ENCODE assay signal across 21 cellular contexts in the genomic region with DNA sequence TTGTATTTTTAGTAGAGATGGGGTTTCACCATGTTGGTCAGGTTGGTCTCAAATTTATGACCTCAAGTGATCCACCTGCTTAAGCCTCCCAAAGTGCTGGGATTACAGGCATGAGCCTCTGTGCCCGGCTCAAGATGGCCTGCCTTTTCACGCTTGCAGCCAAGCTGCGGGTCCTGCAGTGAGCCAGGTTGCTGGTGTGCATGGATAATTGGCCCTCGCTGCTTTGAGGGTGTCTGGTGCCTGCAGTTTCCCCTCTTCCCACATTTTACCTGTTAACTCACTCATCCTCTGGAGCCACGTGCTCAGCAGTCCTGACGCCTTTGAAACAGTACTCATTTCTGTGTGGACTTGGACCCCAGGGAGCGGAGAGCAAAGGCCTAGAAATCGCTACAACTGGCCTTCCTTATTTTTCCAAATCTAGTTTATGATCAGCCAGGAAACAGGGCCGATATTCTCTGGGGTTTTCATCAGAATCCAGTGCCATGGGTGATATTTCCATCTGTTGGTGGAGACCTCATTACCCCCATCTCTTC. TPM values are rescaled to one million over a fixed set of nuclear protein-coding genes. Genes with fewer than 3 reads are reported as not detected.
DNase-seq lines count a peak whose midpoint lies in the region; ATAC-seq and TF ChIP-seq lines count a peak whose summit lies in the region.
"Had no signal": no experiment of that assay in that cellular context is flagged by ENCODE, and none has a peak within 500 bp of the region (broad histone marks: within the 10 kb centered on the region; RNA-seq: fewer than 3 reads in every experiment).

No MANE protein-coding gene starts in this region.

- no peak for TF ChIP-seq POLR2A in vagina (IDR thresholded peaks at IDR 0.05)

- TF ChIP-seq CTCF in vagina (IDR thresholded peaks at IDR 0.05) (no peak), osteocyte (IDR thresholded peaks at IDR 0.05) (no peak)

- no peak for DNase-seq in stimulated activated naive CD8-positive, alpha-beta T cell treated with anti-CD3 and anti-CD28 coated beads, Interleukin-15, Interleukin-2, amounts not matched to agents 100 U/mL and 50 U/mL, for 24 hours
- DNase-seq in activated CD8-positive, alpha-beta T cell treated with anti-CD3 and anti-CD28 coated beads, Interleukin-2, amount 10 ng/mL, durations not matched to agents 7 days and 5 days = no peak
- DNase-seq in naive thymus-derived CD4-positive, alpha-beta T cell = no peak
- DNase-seq in vagina (ENCODE audit: extremely low spot score in 2 of 2) = peak in 1 of 2 donors; percentile 49
- DNase-seq in stimulated activated CD4-positive, alpha-beta T cell treated with anti-CD3 and anti-CD28 coated beads, Interleukin-2, amount 100 ng/mL, for 24 hours = no peak
- DNase-seq in osteocyte (ENCODE audit: extremely low spot score, unreplicated experiment) = no peak
- DNase-seq: activated CD4-positive, alpha-beta memory T cell treated with anti-CD3 and anti-CD28 coated beads, Interleukin-2, amount 10 ng/mL, durations not matched to agents 7 days and 5 days; AML-193; amniotic stem cell; caudate nucleus; MV-4-11; NCI-H187 treated with DMSO at 0.1 percent for 48 hours; NCI-H345; stimulated activated naive B cell treated with anti-CD40 and anti-IgM and Interleukin-4, amounts not matched to agents 10 μg/mL and 1 μg/mL and 100 μg/mL, for 72 hours; SW 1271; trophoblast cell had no signal

- H3K4me1 Mint-ChIP-seq in stimulated activated naive CD8-positive, alpha-beta T cell treated with anti-CD3 and anti-CD28 coated beads, Interleukin-15, Interleukin-2, amounts not matched to agents 100 ng/mL and 50 ng/mL, for 24 hours (ENCODE audit: low read depth) = peaks cover 46% of the 10 kb centered on the region
- peaks cover 47% of the 10 kb centered on the region for H3K4me1 Mint-ChIP-seq in activated CD8-positive, alpha-beta T cell treated with anti-CD3 and anti-CD28 coated beads, Interleukin-2, amount 10 ng/mL, durations not matched to agents 7 days and 5 days (ENCODE audit: low read depth)
- H3K4me1 Mint-ChIP-seq in naive thymus-derived CD4-positive, alpha-beta T cell = peaks cover 29 to 72% (median 52%) of the 10 kb centered on the region in 7 donors
- H3K4me1 Mint-ChIP-seq in osteocyte (ENCODE audit: unreplicated experiment) = peaks cover 24% of the 10 kb centered on the region

- intact Hi-C loops in naive thymus-derived CD4-positive, alpha-beta T cell (cut with micrococcal nuclease) = loop anchor here in 1 of 2 donors (2.0 to 5.0 kb wide), 3 partner anchors 31 to 56 kb away; a partner anchor contains a TSS
- intact Hi-C loops in vagina (cut with DNase I) = no loop called here

- no peaks in the 10 kb centered on the region for H3K27me3 ChIP-seq in naive thymus-derived CD4-positive, alpha-beta T cell (ENCODE audit: control insufficient read depth in 2 of 2, insufficient read depth in 2 of 2, low read length in 2 of 2)
- H3K27me3 ChIP-seq in vagina = no peaks in the 10 kb centered on the region
- H3K27me3 ChIP-seq: gastroesophageal sphincter had no signal

- POLR2A ChIA-PET in activated CD8-positive, alpha-beta T cell treated with anti-CD3 and anti-CD28 coated beads, Interleukin-2, amount 10 ng/mL, durations not matched to agents 7 days and 5 days (lab: Charles Lee) = no interaction called here
- POLR2A ChIA-PET in naive thymus-derived CD4-positive, alpha-beta T cell (lab: Charles Lee) = interaction anchor here (2.7 kb wide), 1 partner anchor 41 kb away, joined by 21 read pairs; a partner anchor contains a TSS

- peaks cover 43% of the 10 kb centered on the region for H3K36me3 Mint-ChIP-seq in stimulated activated naive CD8-positive, alpha-beta T cell treated with anti-CD3 and anti-CD28 coated beads, Interleukin-15, Interleukin-2, amounts not matched to agents 100 ng/mL and 50 ng/mL, for 24 hours (ENCODE audit: low read depth)
- peaks cover 33% of the 10 kb centered on the region for H3K36me3 Mint-ChIP-seq in activated CD8-positive, alpha-beta T cell treated with anti-CD3 and anti-CD28 coated beads, Interleukin-2, amount 10 ng/mL, durations not matched to agents 7 days and 5 days (ENCODE audit: low read depth)
- peaks cover 9 to 51% (median 40%) of the 10 kb centered on the region in 5 donors for H3K36me3 Mint-ChIP-seq in naive thymus-derived CD4-positive, alpha-beta T cell
- H3K36me3 Mint-ChIP-seq in osteocyte (ENCODE audit: unreplicated experiment) = peaks cover 12% of the 10 kb centered on the region

- no peaks in the 10 kb centered on the region for H3K27me3 Mint-ChIP-seq in stimulated activated naive CD8-positive, alpha-beta T cell treated with anti-CD3 and anti-CD28 coated beads, Interleukin-15, Interleukin-2, amounts not matched to agents 100 ng/mL and 50 ng/mL, for 24 hours
- H3K27me3 Mint-ChIP-seq in activated CD8-positive, alpha-beta T cell treated with anti-CD3 and anti-CD28 coated beads, Interleukin-2, amount 10 ng/mL, durations not matched to agents 7 days and 5 days (ENCODE audit: low read depth) = no peaks in the 10 kb centered on the region
- H3K27me3 Mint-ChIP-seq in naive thymus-derived CD4-positive, alpha-beta T cell = no peaks in the 10 kb centered on the region
- no peaks in the 10 kb centered on the region for H3K27me3 Mint-ChIP-seq in osteocyte (ENCODE audit: unreplicated experiment)
- H3K27me3 Mint-ChIP-seq: activated CD4-positive, alpha-beta memory T cell treated with anti-CD3 and anti-CD28 coated beads, Interleukin-2, amount 10 ng/mL, durations not matched to agents 7 days and 5 days; stimulated activated naive B cell treated with anti-CD40 and anti-IgM and Interleukin-4, amounts not matched to agents 10 μg/mL and 1 μg/mL and 100 μg/mL, for 72 hours had no signal

- no peaks in the 10 kb centered on the region for H3K9me3 Mint-ChIP-seq in stimulated activated naive CD8-positive, alpha-beta T cell treated with anti-CD3 and anti-CD28 coated beads, Interleukin-15, Interleukin-2, amounts not matched to agents 100 ng/mL and 50 ng/mL, for 24 hours
- H3K9me3 Mint-ChIP-seq in activated CD8-positive, alpha-beta T cell treated with anti-CD3 and anti-CD28 coated beads, Interleukin-2, amount 10 ng/mL, durations not matched to agents 7 days and 5 days (ENCODE audit: insufficient read depth) = no peaks in the 10 kb centered on the region
- no peaks in the 10 kb centered on the region for H3K9me3 Mint-ChIP-seq in naive thymus-derived CD4-positive, alpha-beta T cell
- H3K9me3 Mint-ChIP-seq in osteocyte (ENCODE audit: unreplicated experiment) = no peaks in the 10 kb centered on the region
- H3K9me3 Mint-ChIP-seq: activated CD4-positive, alpha-beta memory T cell treated with anti-CD3 and anti-CD28 coated beads, Interleukin-2, amount 10 ng/mL, durations not matched to agents 7 days and 5 days; stimulated activated naive B cell treated with anti-CD40 and anti-IgM and Interleukin-4, amounts not matched to agents 10 μg/mL and 1 μg/mL and 100 μg/mL, for 72 hours had no signal

- no peak for ATAC-seq in stimulated activated naive CD8-positive, alpha-beta T cell treated with anti-CD3 and anti-CD28 coated beads, Interleukin-15, Interleukin-2, amounts not matched to agents 100 U/mL and 50 U/mL, for 24 hours
- ATAC-seq in activated CD8-positive, alpha-beta T cell treated with anti-CD3 and anti-CD28 coated beads, Interleukin-2, amount 10 ng/mL, durations not matched to agents 7 days and 5 days = no peak
- ATAC-seq in naive thymus-derived CD4-positive, alpha-beta T cell = no peak
- ATAC-seq in GM21367 (IDR thresholded peaks at IDR 0.05; ENCODE audit: unreplicated experiment) = no peak
- ATAC-seq: stimulated activated naive B cell treated with anti-CD40 and anti-IgM and Interleukin-4, amounts not matched to agents 10 μg/mL and 1 μg/mL and 100 μg/mL, for 72 hours had no signal

- CTCF ChIA-PET in activated CD8-positive, alpha-beta T cell treated with anti-CD3 and anti-CD28 coated beads, Interleukin-2, amount 10 ng/mL, durations not matched to agents 7 days and 5 days (lab: Charles Lee) = no interaction called here
- CTCF ChIA-PET in naive thymus-derived CD4-positive, alpha-beta T cell (lab: Charles Lee) = interaction anchor here (0.6 to 0.9 kb wide), 2 partner anchors 27 to 31 kb away, joined by 3 read pairs; no protein-coding TSS in a partner anchor

- peak overlapping the region; percentile 5 for H3K4me3 Mint-ChIP-seq in stimulated activated naive CD8-positive, alpha-beta T cell treated with anti-CD3 and anti-CD28 coated beads, Interleukin-15, Interleukin-2, amounts not matched to agents 100 ng/mL and 50 ng/mL, for 24 hours
- no peak overlapping the region for H3K4me3 Mint-ChIP-seq in activated CD8-positive, alpha-beta T cell treated with anti-CD3 and anti-CD28 coated beads, Interleukin-2, amount 10 ng/mL, durations not matched to agents 7 days and 5 days
- peak overlapping the region in 7 of 10 donors; percentile 17 to 70 (median 34) for H3K4me3 Mint-ChIP-seq in naive thymus-derived CD4-positive, alpha-beta T cell
- H3K4me3 Mint-ChIP-seq in osteocyte (ENCODE audit: unreplicated experiment) = no peak overlapping the region
- H3K4me3 Mint-ChIP-seq: activated CD4-positive, alpha-beta memory T cell treated with anti-CD3 and anti-CD28 coated beads, Interleukin-2, amount 10 ng/mL, durations not matched to agents 7 days and 5 days; stimulated activated naive B cell treated with anti-CD40 and anti-IgM and Interleukin-4, amounts not matched to agents 10 μg/mL and 1 μg/mL and 100 μg/mL, for 72 hours had no signal

- peaks cover 14 to 53% of the 10 kb centered on the region in 2 donors for H3K4me1 ChIP-seq in naive thymus-derived CD4-positive, alpha-beta T cell (ENCODE audit: control insufficient read depth in 2 of 2, insufficient read depth in 2 of 2, low read length in 2 of 2)
- H3K4me1 ChIP-seq in vagina = peaks cover 37% of the 10 kb centered on the region

- no peaks in the 10 kb centered on the region for H3K9me3 ChIP-seq in naive thymus-derived CD4-positive, alpha-beta T cell (ENCODE audit: control insufficient read depth in 2 of 3, low read length in 3 of 3)
- H3K9me3 ChIP-seq in vagina = no peaks in the 10 kb centered on the region
- H3K9me3 ChIP-seq: gastroesophageal sphincter had no signal

- peak overlapping the region; percentile 51 for H3K27ac Mint-ChIP-seq in stimulated activated naive CD8-positive, alpha-beta T cell treated with anti-CD3 and anti-CD28 coated beads, Interleukin-15, Interleukin-2, amounts not matched to agents 100 ng/mL and 50 ng/mL, for 24 hours
- H3K27ac Mint-ChIP-seq in activated CD8-positive, alpha-beta T cell treated with anti-CD3 and anti-CD28 coated beads, Interleukin-2, amount 10 ng/mL, durations not matched to agents 7 days and 5 days = peak overlapping the region; percentile 63
- peak overlapping the region; percentile 59 to 95 (median 89) for H3K27ac Mint-ChIP-seq in naive thymus-derived CD4-positive, alpha-beta T cell
- no peak overlapping the region for H3K27ac Mint-ChIP-seq in osteocyte (ENCODE audit: unreplicated experiment)
- H3K27ac Mint-ChIP-seq: activated CD4-positive, alpha-beta memory T cell treated with anti-CD3 and anti-CD28 coated beads, Interleukin-2, amount 10 ng/mL, durations not matched to agents 7 days and 5 days; stimulated activated naive B cell treated with anti-CD40 and anti-IgM and Interleukin-4, amounts not matched to agents 10 μg/mL and 1 μg/mL and 100 μg/mL, for 72 hours had no signal

- H3K4me3 ChIP-seq in naive thymus-derived CD4-positive, alpha-beta T cell (ENCODE audit: low read length) = no peak overlapping the region
- no peak overlapping the region for H3K4me3 ChIP-seq in vagina
- H3K4me3 ChIP-seq: gastroesophageal sphincter had no signal

- peaks cover 0 to 29% (median 8%) of the 10 kb centered on the region in 3 experiments for H3K36me3 ChIP-seq in naive thymus-derived CD4-positive, alpha-beta T cell (ENCODE audit: control insufficient read depth in 2 of 3, insufficient read depth in 3 of 3, low read length in 3 of 3)
- H3K36me3 ChIP-seq in vagina = peaks cover 0 to 24% of the 10 kb centered on the region in 2 donors

- peak overlapping the region; percentile 27 for H3K27ac ChIP-seq in naive thymus-derived CD4-positive, alpha-beta T cell (ENCODE audit: low read depth, low read length)
- H3K27ac ChIP-seq in vagina = peak overlapping the region; percentile 8
- H3K27ac ChIP-seq: KMS-11, VCaP had no signal

RNA-seq across cellular contexts. Expression of a gene that starts 42.2 kb away (rescaled TPM):
- 10 to 100 TPM; 13.7 to 16.1 TPM for total RNA-seq in activated CD8-positive, alpha-beta T cell treated with anti-CD3 and anti-CD28 coated beads, Interleukin-2, amount 10 ng/mL, durations not matched to agents 7 days and 5 days
- 100 to 1,000 TPM in 3 of 5 experiments, 10 to 100 TPM in 2; 49.5 to 124 (median 107) TPM for total RNA-seq in naive thymus-derived CD4-positive, alpha-beta T cell
- 10 to 100 TPM; 15.3 to 31.2 TPM for polyA plus RNA-seq in naive thymus-derived CD4-positive, alpha-beta T cell
- total RNA-seq in vagina (39.5 TPM), osteocyte (74.6 and 80.6 TPM in 2 replicates)

Comparison
In these comparisons a context has a peak if more than half of its experiments do, and no peak if none do; other contexts are left out.
1. H3K4me3 Mint-ChIP-seq: peak in stimulated activated naive CD8-positive, alpha-beta T cell treated with anti-CD3 and anti-CD28 coated beads, Interleukin-15, Interleukin-2, amounts not matched to agents 100 ng/mL and 50 ng/mL, for 24 hours (single experiment) and naive thymus-derived CD4-positive, alpha-beta T cell (7 of 10); none in activated CD8-positive, alpha-beta T cell treated with anti-CD3 and anti-CD28 coated beads, Interleukin-2, amount 10 ng/mL, durations not matched to agents 7 days and 5 days (single experiment) and osteocyte (single experiment).